In the genomic region with DNA sequence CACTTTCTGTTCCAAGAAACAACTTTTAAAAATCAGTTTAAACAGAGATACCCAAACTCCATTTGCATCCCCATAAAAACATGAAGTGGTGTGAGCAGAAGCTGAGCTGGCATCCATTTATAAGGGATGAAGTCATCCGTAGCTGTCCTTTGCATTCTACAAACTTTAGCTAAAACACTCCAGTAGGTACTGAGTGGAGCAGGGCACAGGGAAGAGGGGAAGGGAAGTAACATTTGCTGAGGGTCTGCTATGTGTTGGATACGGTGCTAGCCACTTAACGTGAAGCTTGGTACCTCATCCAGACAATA, we compare ENCODE assay signal across 33 cellular contexts. TPM values are rescaled to one million over a fixed set of nuclear protein-coding genes. Genes with fewer than 3 reads are reported as not detected.
DNase-seq lines count a peak whose midpoint lies in the region; ATAC-seq and TF ChIP-seq lines count a peak whose summit lies in the region.
"Had no signal": no experiment of that assay in that cellular context is flagged by ENCODE, and none has a peak within 500 bp of the region (broad histone marks: within the 10 kb centered on the region; RNA-seq: fewer than 3 reads in every experiment).

No MANE protein-coding gene starts in this region.

- H3K4me1 Mint-ChIP-seq in activated CD4-positive, alpha-beta T cell treated with anti-CD3 and anti-CD28 coated beads for 36 hours, result peaks cover 31% of the 10 kb centered on the region
- H3K4me1 Mint-ChIP-seq in central memory CD8-positive, alpha-beta T cell, result peaks cover 27% of the 10 kb centered on the region
- H3K4me1 Mint-ChIP-seq in stimulated activated effector memory CD8-positive, alpha-beta T cell treated with anti-CD3 and anti-CD28 coated beads, Interleukin-12 subunit alpha, Interleukin-12 subunit beta, amount 100 ng/mL, for 72 hours, result peaks cover 30% of the 10 kb centered on the region
- H3K4me1 Mint-ChIP-seq: CD14-positive monocyte had no signal

- peak overlapping the region; percentile 20 for H3K27ac Mint-ChIP-seq in activated CD4-positive, alpha-beta T cell treated with anti-CD3 and anti-CD28 coated beads for 36 hours
- no peak overlapping the region for H3K27ac Mint-ChIP-seq in central memory CD8-positive, alpha-beta T cell (ENCODE audit: low read depth)
- H3K27ac Mint-ChIP-seq in stimulated activated effector memory CD8-positive, alpha-beta T cell treated with anti-CD3 and anti-CD28 coated beads, Interleukin-12 subunit alpha, Interleukin-12 subunit beta, amount 100 ng/mL, for 72 hours, result no peak overlapping the region
- H3K27ac Mint-ChIP-seq: activated T-helper 1 cell treated with anti-CD3 and anti-CD28 coated beads, Interleukin-12 subunit alpha, Interleukin-12 subunit beta, Interleukin-2, Interleukin-4 antibody, amounts not matched to agents 30 ng/mL and 10 ng/mL and 1 ng/mL, durations not matched to agents 14 hours and 24 hours and 36 hours; CD14-positive monocyte; stimulated activated memory B cell treated with anti-CD40 and anti-IgM and Interleukin-4, amounts not matched to agents 10 μg/mL and 1 μg/mL and 100 μg/mL, for 72 hours; WTC11 had no signal

- H3K4me3 Mint-ChIP-seq in activated CD4-positive, alpha-beta T cell treated with anti-CD3 and anti-CD28 coated beads for 36 hours, result no peak overlapping the region
- H3K4me3 Mint-ChIP-seq in central memory CD8-positive, alpha-beta T cell, result peak overlapping the region; percentile 69
- H3K4me3 Mint-ChIP-seq in stimulated activated effector memory CD8-positive, alpha-beta T cell treated with anti-CD3 and anti-CD28 coated beads, Interleukin-12 subunit alpha, Interleukin-12 subunit beta, amount 100 ng/mL, for 72 hours, result peak overlapping the region; percentile 34
- H3K4me3 Mint-ChIP-seq: activated T-helper 1 cell treated with anti-CD3 and anti-CD28 coated beads, Interleukin-12 subunit alpha, Interleukin-12 subunit beta, Interleukin-2, Interleukin-4 antibody, amounts not matched to agents 30 ng/mL and 10 ng/mL and 1 ng/mL, durations not matched to agents 14 hours and 24 hours and 36 hours; stimulated activated memory B cell treated with anti-CD40 and anti-IgM and Interleukin-4, amounts not matched to agents 10 μg/mL and 1 μg/mL and 100 μg/mL, for 72 hours; WTC11 had no signal

- intact Hi-C loops in activated CD4-positive, alpha-beta T cell treated with anti-CD3 and anti-CD28 coated beads for 36 hours (cut with DNase I, micrococcal nuclease), result no loop called here

- H3K27me3 Mint-ChIP-seq in activated CD4-positive, alpha-beta T cell treated with anti-CD3 and anti-CD28 coated beads for 36 hours, result peaks cover 27% of the 10 kb centered on the region
- H3K27me3 Mint-ChIP-seq in central memory CD8-positive, alpha-beta T cell, result peaks cover 31% of the 10 kb centered on the region
- H3K27me3 Mint-ChIP-seq: activated naive CD4-positive, alpha-beta T cell treated with anti-CD3 and anti-CD28 coated beads, Interleukin-2, amount 50 U/mL, for 24 hours had no signal

- ATAC-seq in activated CD4-positive, alpha-beta T cell treated with anti-CD3 and anti-CD28 coated beads for 36 hours, result no peak
- no peak for ATAC-seq in central memory CD8-positive, alpha-beta T cell (replicated peaks; ENCODE audit: extremely low read depth, poor library complexity, severe bottlenecking)
- ATAC-seq in stimulated activated effector memory CD8-positive, alpha-beta T cell treated with anti-CD3 and anti-CD28 coated beads, Interleukin-12 subunit alpha, Interleukin-12 subunit beta, amount 100 ng/mL, for 72 hours, result no peak
- ATAC-seq in SK-N-SH treated with all-trans-retinoic acid at 6 μM for 48 hours, result no peak
- ATAC-seq: gastroesophageal sphincter; stimulated activated memory B cell treated with anti-CD40 and anti-IgM and Interleukin-4, amounts not matched to agents 10 μg/mL and 1 μg/mL and 100 μg/mL, for 72 hours; WTC11 had no signal

- no peaks in the 10 kb centered on the region for H3K9me3 Mint-ChIP-seq in activated CD4-positive, alpha-beta T cell treated with anti-CD3 and anti-CD28 coated beads for 36 hours (ENCODE audit: low read depth)
- no peaks in the 10 kb centered on the region for H3K9me3 Mint-ChIP-seq in central memory CD8-positive, alpha-beta T cell
- H3K9me3 Mint-ChIP-seq in stimulated activated effector memory CD8-positive, alpha-beta T cell treated with anti-CD3 and anti-CD28 coated beads, Interleukin-12 subunit alpha, Interleukin-12 subunit beta, amount 100 ng/mL, for 72 hours, result no peaks in the 10 kb centered on the region
- H3K9me3 Mint-ChIP-seq: activated naive CD4-positive, alpha-beta T cell treated with anti-CD3 and anti-CD28 coated beads, Interleukin-2, amount 50 U/mL, for 24 hours; activated T-helper 1 cell treated with anti-CD3 and anti-CD28 coated beads, Interleukin-12 subunit alpha, Interleukin-12 subunit beta, Interleukin-2, Interleukin-4 antibody, amounts not matched to agents 30 ng/mL and 10 ng/mL and 1 ng/mL, durations not matched to agents 14 hours and 24 hours and 36 hours; CD14-positive monocyte; naive thymus-derived CD8-positive, alpha-beta T cell; stimulated activated memory B cell treated with anti-CD40 and anti-IgM and Interleukin-4, amounts not matched to agents 10 μg/mL and 1 μg/mL and 100 μg/mL, for 72 hours; WTC11 had no signal

- POLR2A ChIA-PET in activated CD4-positive, alpha-beta T cell treated with anti-CD3 and anti-CD28 coated beads for 36 hours (lab: Charles Lee), result no interaction called here

- CTCF ChIA-PET in activated CD4-positive, alpha-beta T cell treated with anti-CD3 and anti-CD28 coated beads for 36 hours (lab: Charles Lee), result interaction anchor here (0.5 to 0.8 kb wide), 4 partner anchors 33 to 778 kb away, joined by 3 read pairs; a partner anchor contains a TSS

- no peak for DNase-seq in activated CD4-positive, alpha-beta T cell treated with anti-CD3 and anti-CD28 coated beads for 36 hours
- DNase-seq in activated CD4-positive, alpha-beta T cell treated with anti-CD3 and anti-CD28 coated beads, Interleukin-2, amount 50 U/mL, for 1 hour, result no peak
- DNase-seq in M059J (ENCODE audit: low read depth), result peak; percentile 7
- no peak for DNase-seq in central memory CD8-positive, alpha-beta T cell (ENCODE audit: low spot score in 2 of 2)
- DNase-seq in stimulated activated effector memory CD8-positive, alpha-beta T cell treated with anti-CD3 and anti-CD28 coated beads, Interleukin-12 subunit alpha, Interleukin-12 subunit beta, amount 100 ng/mL, for 72 hours (ENCODE audit: low spot score in 2 of 2), result no peak
- no peak for DNase-seq in T-helper 9 cell
- no peak for DNase-seq in ureter (ENCODE audit: low spot score)
- DNase-seq: 8988T, amygdala, KBM-7, kidney glomerular epithelial cell, NCI-H1105, NCI-H187 treated with DMSO at 0.1 percent for 48 hours, NCI-H524 treated with DMSO at 0.1 percent for 48 hours, nucleus accumbens, PC-9, Right ventricle myocardium superior had no signal

- H3K36me3 Mint-ChIP-seq in activated CD4-positive, alpha-beta T cell treated with anti-CD3 and anti-CD28 coated beads for 36 hours (ENCODE audit: low read depth), result no peaks in the 10 kb centered on the region
- H3K36me3 Mint-ChIP-seq in central memory CD8-positive, alpha-beta T cell (ENCODE audit: insufficient read depth), result no peaks in the 10 kb centered on the region
- no peaks in the 10 kb centered on the region for H3K36me3 Mint-ChIP-seq in stimulated activated effector memory CD8-positive, alpha-beta T cell treated with anti-CD3 and anti-CD28 coated beads, Interleukin-12 subunit alpha, Interleukin-12 subunit beta, amount 100 ng/mL, for 72 hours
- H3K36me3 Mint-ChIP-seq: activated CD8-positive, alpha-beta memory T cell treated with anti-CD3 and anti-CD28 coated beads, Interleukin-2, amount 10 ng/mL, durations not matched to agents 7 days and 5 days; CD14-positive monocyte; naive thymus-derived CD8-positive, alpha-beta T cell; stimulated activated memory B cell treated with anti-CD40 and anti-IgM and Interleukin-4, amounts not matched to agents 10 μg/mL and 1 μg/mL and 100 μg/mL, for 72 hours; WTC11 had no signal

TF ChIP-seq in SK-N-SH treated with all-trans-retinoic acid at 6 μM for 48 hours, 23 proteins besides CTCF, POLR2A, EP300 and RAD21 (continues in another document):
- no peak for TF ChIP-seq ZC3H10 (CRISPR knock-in tag; IDR thresholded peaks at IDR 0.05)
- no peak for TF ChIP-seq SNAI2 (CRISPR knock-in tag; IDR thresholded peaks at IDR 0.05)
- no peak for TF ChIP-seq TCF4 (CRISPR knock-in tag; IDR thresholded peaks at IDR 0.05; ENCODE audit: borderline replicate concordance)
- TF ChIP-seq, protein P1, sequence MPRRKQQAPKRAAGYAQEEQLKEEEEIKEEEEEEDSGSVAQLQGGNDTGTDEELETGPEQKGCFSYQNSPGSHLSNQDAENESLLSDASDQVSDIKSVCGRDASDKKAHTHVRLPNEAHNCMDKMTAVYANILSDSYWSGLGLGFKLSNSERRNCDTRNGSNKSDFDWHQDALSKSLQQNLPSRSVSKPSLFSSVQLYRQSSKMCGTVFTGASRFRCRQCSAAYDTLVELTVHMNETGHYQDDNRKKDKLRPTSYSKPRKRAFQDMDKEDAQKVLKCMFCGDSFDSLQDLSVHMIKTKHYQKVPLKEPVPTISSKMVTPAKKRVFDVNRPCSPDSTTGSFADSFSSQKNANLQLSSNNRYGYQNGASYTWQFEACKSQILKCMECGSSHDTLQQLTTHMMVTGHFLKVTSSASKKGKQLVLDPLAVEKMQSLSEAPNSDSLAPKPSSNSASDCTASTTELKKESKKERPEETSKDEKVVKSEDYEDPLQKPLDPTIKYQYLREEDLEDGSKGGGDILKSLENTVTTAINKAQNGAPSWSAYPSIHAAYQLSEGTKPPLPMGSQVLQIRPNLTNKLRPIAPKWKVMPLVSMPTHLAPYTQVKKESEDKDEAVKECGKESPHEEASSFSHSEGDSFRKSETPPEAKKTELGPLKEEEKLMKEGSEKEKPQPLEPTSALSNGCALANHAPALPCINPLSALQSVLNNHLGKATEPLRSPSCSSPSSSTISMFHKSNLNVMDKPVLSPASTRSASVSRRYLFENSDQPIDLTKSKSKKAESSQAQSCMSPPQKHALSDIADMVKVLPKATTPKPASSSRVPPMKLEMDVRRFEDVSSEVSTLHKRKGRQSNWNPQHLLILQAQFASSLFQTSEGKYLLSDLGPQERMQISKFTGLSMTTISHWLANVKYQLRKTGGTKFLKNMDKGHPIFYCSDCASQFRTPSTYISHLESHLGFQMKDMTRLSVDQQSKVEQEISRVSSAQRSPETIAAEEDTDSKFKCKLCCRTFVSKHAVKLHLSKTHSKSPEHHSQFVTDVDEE (CRISPR knock-in tag; IDR thresholded peaks at IDR 0.05), result no peak

RNA-seq across cellular contexts. Expression of a gene that starts 32.9 kb away (rescaled TPM):
- not detected for total RNA-seq in activated CD4-positive, alpha-beta T cell treated with anti-CD3 and anti-CD28 coated beads for 36 hours
- not detected in 2 replicates for total RNA-seq in M059J (2014; rRNA removed; shearing (Covaris generic))
- 41.9 TPM for total RNA-seq in ureter
- total RNA-seq: activated CD8-positive, alpha-beta memory T cell treated with anti-CD3 and anti-CD28 coated beads, Interleukin-2, amount 10 ng/mL, durations not matched to agents 7 days and 5 days; endothelial cell of umbilical vein; fibroblast of lung; H4; MCF 10A; naive thymus-derived CD8-positive, alpha-beta T cell; PC-9; pulmonary artery endothelial cell; subcutaneous adipose tissue; transverse colon had no signal

Comparison
In these comparisons a context has a peak if more than half of its experiments do, and no peak if none do; other contexts are left out.
1. RNA of a gene that starts 32.9 kb away (total RNA-seq): 41.9 TPM in ureter (single experiment); not detected in activated CD4-positive, alpha-beta T cell treated with anti-CD3 and anti-CD28 coated beads for 36 hours and not detected in M059J; every median in the first group is over 10 times any median in the second.